In the genomic region with DNA sequence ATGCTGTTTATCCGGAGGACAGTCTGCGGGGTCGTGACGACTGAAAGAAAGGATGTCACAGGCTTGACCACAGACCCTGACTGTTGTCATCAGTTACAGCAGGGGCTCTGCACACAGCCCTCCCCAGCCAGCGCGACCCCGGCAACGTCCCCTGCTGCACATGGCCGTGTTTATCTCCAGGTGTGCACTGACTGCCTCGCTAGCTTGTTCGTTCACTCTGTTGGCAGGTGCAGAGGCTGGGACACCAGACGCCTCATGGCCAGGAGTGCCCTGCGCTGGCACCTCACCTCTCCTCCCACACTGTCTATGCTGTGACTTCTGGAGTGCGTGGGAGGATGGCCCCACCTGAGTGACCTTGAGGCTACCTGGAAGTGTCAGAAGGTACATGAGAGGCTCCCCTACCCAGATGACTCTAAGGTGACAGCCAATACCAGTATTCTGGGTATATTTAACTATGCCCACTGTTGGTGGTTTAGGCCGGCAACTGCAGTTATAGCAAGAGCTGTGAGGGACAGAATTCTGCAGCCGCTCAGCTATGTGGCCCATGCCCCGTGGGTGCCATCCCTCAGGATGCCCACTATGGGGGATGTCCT, we compare ENCODE assay signal across 16 cellular contexts. TPM values are rescaled to one million over a fixed set of nuclear protein-coding genes. Genes with fewer than 3 reads are reported as not detected.
A peak's percentile ranks its signal among the peaks of the same experiment; 100 is the strongest.
DNase-seq lines count a peak whose midpoint lies in the region; ATAC-seq and TF ChIP-seq lines count a peak whose summit lies in the region.
"Had no signal": no experiment of that assay in that cellular context is flagged by ENCODE, and none has a peak within 500 bp of the region (broad histone marks: within the 10 kb centered on the region; RNA-seq: fewer than 3 reads in every experiment).

No MANE protein-coding gene starts in this region.

- H3K4me1 Mint-ChIP-seq in endothelial cell (ENCODE audit: unreplicated experiment) = no peaks in the 10 kb centered on the region
- H3K4me1 Mint-ChIP-seq: neural crest cell had no signal

- H3K9ac ChIP-seq in subcutaneous abdominal adipose tissue (ENCODE audit: low read length in 5 of 5) = peak overlapping the region in 2 of 5 donors; percentile 23 to 52

- DNase-seq in SJSA1 (ENCODE audit: low read depth in 1 of 2, low spot score in 2 of 2) (peak in 1 of 2 experiments; percentile 47), coronary artery (ENCODE audit: low spot score) (no peak), right lobe of liver (no peak), DMS53 (lab: John Stamatoyannopoulos, UW) (no peak), endothelial cell (ENCODE audit: low spot score) (no peak)
- DNase-seq: activated CD8-positive, alpha-beta T cell treated with anti-CD3 and anti-CD28 coated beads, Interleukin-2, amount 10 ng/mL, durations not matched to agents 7 days and 5 days; activated gamma-delta T cell; central memory CD4-positive, alpha-beta T cell; NCI-H2029; NCI-H748 treated with DMSO at 0.1 percent for 48 hours; upper lobe of right lung had no signal

- TF ChIP-seq CTCF in coronary artery (IDR thresholded peaks at IDR 0.05) (no peak), right lobe of liver (IDR thresholded peaks at IDR 0.05) (no peak), endothelial cell (IDR thresholded peaks at IDR 0.05; ENCODE audit: unreplicated experiment) (no peak)

- H3K36me3 ChIP-seq in SJSA1 (peaks cover 60% of the 10 kb centered on the region), right lobe of liver (peaks cover 0 to 37% (median 5%) of the 10 kb centered on the region in 4 donors), subcutaneous abdominal adipose tissue (ENCODE audit: control insufficient read depth in 5 of 5, insufficient read depth in 5 of 5, low read length in 5 of 5) (peaks cover 0 to 47% (median 35%) of the 10 kb centered on the region in 5 donors)

- H3K27me3 Mint-ChIP-seq in endothelial cell (ENCODE audit: unreplicated experiment) = peaks cover 2% of the 10 kb centered on the region

- H3K27me3 ChIP-seq in SJSA1 (replicated peaks) (no peaks in the 10 kb centered on the region), right lobe of liver (no peaks in the 10 kb centered on the region), subcutaneous abdominal adipose tissue (ENCODE audit: control insufficient read depth in 5 of 5, insufficient read depth in 4 of 5, low read length in 5 of 5) (no peaks in the 10 kb centered on the region)
- H3K27me3 ChIP-seq: upper lobe of right lung had no signal

- H3K9me3 Mint-ChIP-seq in endothelial cell (ENCODE audit: unreplicated experiment) = no peaks in the 10 kb centered on the region
- H3K9me3 Mint-ChIP-seq: neural crest cell had no signal

- WGBS in right lobe of liver (ENCODE audit: insufficient coverage, low coverage, low lambda C conversion rate, missing lambda C conversion rate) = 37% methylated on average over 12 of the region's 17 CpGs

- peak; percentile 44 to 67 (median 62) for ATAC-seq in right lobe of liver
- ATAC-seq in HG02798 (IDR thresholded peaks at IDR 0.05; ENCODE audit: poor library complexity, unreplicated experiment) = no peak
- no peak for ATAC-seq in HG03039 (IDR thresholded peaks at IDR 0.05; ENCODE audit: unreplicated experiment)
- ATAC-seq: activated CD8-positive, alpha-beta T cell treated with anti-CD3 and anti-CD28 coated beads, Interleukin-2, amount 10 ng/mL, durations not matched to agents 7 days and 5 days had no signal

- peaks cover 9% of the 10 kb centered on the region for H3K36me3 Mint-ChIP-seq in endothelial cell (ENCODE audit: low read depth, unreplicated experiment)

- H3K9me3 ChIP-seq in SJSA1 (replicated peaks) (no peaks in the 10 kb centered on the region), right lobe of liver (no peaks in the 10 kb centered on the region), subcutaneous abdominal adipose tissue (ENCODE audit: control insufficient read depth in 5 of 5, low read length in 5 of 5) (no peaks in the 10 kb centered on the region)
- H3K9me3 ChIP-seq: upper lobe of right lung had no signal

- H3K4me3 ChIP-seq in SJSA1 (no peak overlapping the region), coronary artery (peak overlapping the region; percentile 48), right lobe of liver (no peak overlapping the region), subcutaneous abdominal adipose tissue (ENCODE audit: low read depth in 1 of 5, low read length in 5 of 5) (no peak overlapping the region)
- H3K4me3 ChIP-seq: upper lobe of right lung had no signal

- no peak for TF ChIP-seq POLR2A in right lobe of liver (IDR thresholded peaks at IDR 0.05)

- no peak overlapping the region for H3K27ac Mint-ChIP-seq in endothelial cell (ENCODE audit: unreplicated experiment)
- H3K27ac Mint-ChIP-seq: activated CD8-positive, alpha-beta T cell treated with anti-CD3 and anti-CD28 coated beads, Interleukin-2, amount 10 ng/mL, durations not matched to agents 7 days and 5 days had no signal

- H3K4me1 ChIP-seq in SJSA1 (replicated peaks) = peaks cover 33% of the 10 kb centered on the region
- peaks cover 0 to 7% (median 1%) of the 10 kb centered on the region in 4 donors for H3K4me1 ChIP-seq in right lobe of liver
- H3K4me1 ChIP-seq in subcutaneous abdominal adipose tissue (ENCODE audit: control insufficient read depth in 5 of 5, insufficient read depth in 5 of 5, low read length in 5 of 5) = peaks cover 8 to 23% (median 21%) of the 10 kb centered on the region in 5 donors

- intact Hi-C loops in right lobe of liver (cut with DNase I) = no loop called here

- H3K27ac ChIP-seq in SJSA1 (peak overlapping the region; percentile 31; the same call in 1 of the 2 replicates), coronary artery (peak overlapping the region; percentile 77 to 96), right lobe of liver (peak overlapping the region in 2 of 3 donors; percentile 60 to 71), subcutaneous abdominal adipose tissue (ENCODE audit: low read depth, low read length) (peak overlapping the region; percentile 54)
- H3K27ac ChIP-seq: C4-2B, upper lobe of right lung had no signal

- no peak overlapping the region for H3K4me3 Mint-ChIP-seq in endothelial cell (ENCODE audit: unreplicated experiment)
- H3K4me3 Mint-ChIP-seq: activated CD8-positive, alpha-beta T cell treated with anti-CD3 and anti-CD28 coated beads, Interleukin-2, amount 10 ng/mL, durations not matched to agents 7 days and 5 days; neural crest cell had no signal

RNA-seq across cellular contexts. Expression of gene MRPL21, which starts 12.2 kb away (rescaled TPM):
- total RNA-seq in SJSA1 (2014; rRNA removed; shearing (Covaris generic)) = 139 and 170 TPM in 2 replicates
- total RNA-seq in right lobe of liver (10 to 100 TPM; 18.8 to 50.4 (median 26.0) TPM), endothelial cell (ENCODE audit: unreplicated experiment) (54.4 TPM)

RNA-seq across cellular contexts. Expression of gene IGHMBP2, which starts 12.2 kb away (rescaled TPM):
- total RNA-seq in SJSA1 (2014; rRNA removed; shearing (Covaris generic)) = 16.4 and 30.2 TPM in 2 replicates
- total RNA-seq in right lobe of liver = 10 to 100 TPM in 4 of 6 experiments, 1 to 10 TPM in 2; 5.8 to 21.2 (median 11.5) TPM
- 14.1 TPM for total RNA-seq in endothelial cell (ENCODE audit: unreplicated experiment)

RNA-seq across cellular contexts. Expression of gene CPT1A, which starts 49.7 kb away (rescaled TPM):
- total RNA-seq in SJSA1 (2014; rRNA removed; shearing (Covaris generic)) = 39.2 and 61.1 TPM in 2 replicates
- total RNA-seq in right lobe of liver = 100 to 1,000 TPM in 3 of 6 experiments, 10 to 100 TPM in 3; 30.5 to 152 (median 90.8) TPM
- total RNA-seq in endothelial cell (ENCODE audit: unreplicated experiment) = 0.36 TPM

Comparison
In these comparisons a context has a peak if more than half of its experiments do, and no peak if none do; other contexts are left out.
1. H3K27ac ChIP-seq: peak in every context shown above with its lines; median percentile 86 in coronary artery; 66 in right lobe of liver; 54 in subcutaneous abdominal adipose tissue; 31 in SJSA1.
2. ATAC-seq: peak in right lobe of liver (4 of 4); none in HG02798 (single experiment) and HG03039 (single experiment).
3. RNA of gene CPT1A, which starts 49.7 kb away (total RNA-seq): 30.5 to 152 TPM in right lobe of liver and 39.2 to 61.1 TPM in SJSA1; 0.36 TPM in endothelial cell (single experiment); every median in the first group is over 10 times any median in the second.